ENCODE assay signal across 8 cellular contexts in the genomic region with DNA sequence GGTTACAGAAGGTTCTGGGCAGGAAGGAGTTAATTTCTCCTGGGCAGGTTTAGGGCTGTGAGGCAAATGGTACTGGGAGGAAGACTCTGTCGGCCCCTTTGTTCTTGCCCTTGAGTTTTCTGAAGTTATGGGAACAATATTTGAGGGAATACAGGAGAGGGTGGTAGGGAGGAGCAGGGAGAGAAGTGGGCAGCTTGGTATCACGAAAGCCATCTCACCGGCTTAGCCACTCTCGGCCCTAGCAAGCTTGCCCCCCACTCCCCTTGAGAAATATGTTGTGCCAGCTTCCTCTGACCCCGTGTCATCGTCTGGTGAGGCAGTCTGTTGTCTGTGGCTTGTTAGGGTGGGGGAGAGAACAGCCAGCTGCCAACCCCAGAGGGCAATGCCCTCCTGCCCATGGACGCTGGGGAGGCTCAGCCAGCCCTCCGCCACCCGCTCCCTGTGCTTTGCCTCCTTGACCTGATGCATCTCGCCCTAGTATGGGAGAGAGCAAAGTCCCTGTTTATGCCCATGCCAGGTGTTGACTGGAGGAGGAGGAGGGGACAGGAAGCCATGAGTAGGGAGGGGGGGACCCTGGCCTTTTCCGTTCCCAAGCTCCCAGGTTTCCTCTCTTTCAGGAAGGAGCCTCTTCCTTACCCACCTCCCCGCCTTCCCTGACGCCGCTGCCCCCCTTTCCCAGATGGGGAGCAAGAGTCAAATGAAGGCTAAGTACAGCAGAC. TPM values are rescaled to one million over a fixed set of nuclear protein-coding genes. Genes with fewer than 3 reads are reported as not detected.
A peak's percentile ranks its signal among the peaks of the same experiment; 100 is the strongest.
DNase-seq lines count a peak whose midpoint lies in the region; ATAC-seq and TF ChIP-seq lines count a peak whose summit lies in the region.

No MANE protein-coding gene starts in this region.

- H3K79me1 ChIP-seq in neuronal stem cell (ENCODE audit: low read depth, low read length), result no peaks in the 10 kb centered on the region

- H2AK5ac ChIP-seq in neuronal stem cell (ENCODE audit: low read depth, low read length), result peak overlapping the region; percentile 95

- no peak overlapping the region for H2AFZ ChIP-seq in neuronal stem cell (ENCODE audit: low read length)

- no peak overlapping the region for H3K4me2 ChIP-seq in neuronal stem cell (ENCODE audit: insufficient read depth, low read length, poor library complexity, severe bottlenecking)

- no peak for ATAC-seq in HG02970 (IDR thresholded peaks at IDR 0.05; ENCODE audit: low FRiP score, unreplicated experiment)

- H2BK120ac ChIP-seq in neuronal stem cell (ENCODE audit: low read depth, low read length), result no peak overlapping the region

- H3K36me3 ChIP-seq in Peyer's patch, result peaks cover 0 to 27% (median 0%) of the 10 kb centered on the region in 3 donors
- peaks cover 0 to 2% of the 10 kb centered on the region in 2 donors for H3K36me3 ChIP-seq in neuronal stem cell (replicated peaks in 1 of 2; ENCODE audit: control insufficient read depth in 2 of 2, insufficient read depth in 2 of 2, low read length in 2 of 2)

- H3K23ac ChIP-seq in neuronal stem cell (ENCODE audit: low read depth, low read length, poor library complexity), result peak overlapping the region; percentile 12

- H2BK12ac ChIP-seq in neuronal stem cell (ENCODE audit: low read length), result no peak overlapping the region

- TF ChIP-seq POLR2A in Peyer's patch (IDR thresholded peaks at IDR 0.05), result peak; percentile 96

- H3K27ac ChIP-seq in Peyer's patch (peak overlapping the region; percentile 14 to 98 (median 92)), neuronal stem cell (replicated peaks; ENCODE audit: low read length) (no peak overlapping the region)

- no peaks in the 10 kb centered on the region for H3K9me3 ChIP-seq in Peyer's patch
- peaks cover 0 to 2% of the 10 kb centered on the region in 2 donors for H3K9me3 ChIP-seq in neuronal stem cell (replicated peaks in 1 of 2; ENCODE audit: control insufficient read depth in 2 of 2, insufficient read depth in 1 of 2, low read depth in 1 of 2, low read length in 2 of 2)

- TF ChIP-seq CTCF in Peyer's patch (IDR thresholded peaks at IDR 0.05) (no peak), fibroblast of pulmonary artery (IDR thresholded peaks at IDR 0.05; ENCODE audit: low read length, missing control alignments) (no peak)

- H3K14ac ChIP-seq in neuronal stem cell (ENCODE audit: low read length), result no peak overlapping the region

- peak overlapping the region; percentile 87 for H3K18ac ChIP-seq in neuronal stem cell (ENCODE audit: low read length)

- H4K8ac ChIP-seq in neuronal stem cell (ENCODE audit: low read depth, low read length), result no peak overlapping the region

- H2BK15ac ChIP-seq in neuronal stem cell (ENCODE audit: low read length), result no peak overlapping the region

- H3K27me3 ChIP-seq in Peyer's patch (no peaks in the 10 kb centered on the region), neuronal stem cell (ENCODE audit: control insufficient read depth in 3 of 3, insufficient read depth in 3 of 3, low read depth in 1 of 3, low read length in 3 of 3) (peaks cover 10 to 62% (median 61%) of the 10 kb centered on the region in 3 experiments)

- peaks cover 7 to 31% (median 17%) of the 10 kb centered on the region in 4 donors for H3K4me1 ChIP-seq in Peyer's patch
- H3K4me1 ChIP-seq in neuronal stem cell (ENCODE audit: control insufficient read depth in 2 of 2, insufficient read depth in 1 of 2, low read depth in 1 of 2, low read length in 2 of 2), result peaks cover 36 to 48% of the 10 kb centered on the region in 2 donors

- H3K4me3 ChIP-seq in Peyer's patch, result peak overlapping the region in 3 of 4 donors; percentile 51 to 69 (median 63)
- peak overlapping the region; percentile 77 for H3K4me3 ChIP-seq in fibroblast of pulmonary artery (replicated peaks; ENCODE audit: low read depth, low read length)
- no peak overlapping the region for H3K4me3 ChIP-seq in neuronal stem cell (ENCODE audit: low read length in 2 of 2)

- peak; percentile 26 for DNase-seq in DMS 273 treated with DMSO at 0.1 percent for 48 hours (lab: John Stamatoyannopoulos, UW)
- DNase-seq in Peyer's patch, result peak in 2 of 3 donors; percentile 89 to 92
- DNase-seq in fibroblast of pulmonary artery (ENCODE audit: low read depth), result peak; percentile 28
- no peak for DNase-seq in neuronal stem cell (ENCODE audit: low spot score)
- no peak for DNase-seq in ecto neural progenitor cell (ENCODE audit: low spot score)
- DNase-seq in NOMO-1 (lab: John Stamatoyannopoulos, UW; ENCODE audit: unreplicated experiment in 2 of 2), result no peak
- no peak for DNase-seq in NCI-H446 treated with DMSO at 0.1 percent for 48 hours (lab: John Stamatoyannopoulos, UW)

- no peak overlapping the region for H3K4ac ChIP-seq in neuronal stem cell (ENCODE audit: low read length)

- no peak overlapping the region for H2BK5ac ChIP-seq in neuronal stem cell (ENCODE audit: low read length)

- no CpG with 5 or more reads among the region's 14 CpGs for WGBS in neuronal stem cell (ENCODE audit: extremely low coverage in 2 of 2, insufficient read length in 2 of 2, insufficient replicate concordance in 1 of 2), 2 donors

- no peak overlapping the region for H3K9ac ChIP-seq in neuronal stem cell (ENCODE audit: low read depth, low read length, poor library complexity)

- H4K91ac ChIP-seq in neuronal stem cell (ENCODE audit: low read depth, low read length, poor library complexity), result no peak overlapping the region

RNA-seq across cellular contexts. Expression of gene EFNA1, which starts 1.2 kb away (rescaled TPM):
- total RNA-seq in Peyer's patch, result 100 to 1,000 TPM in 3 of 4 donors, 10 to 100 TPM in 1; 13.2 to 166 (median 145) TPM
- polyA plus RNA-seq in neuronal stem cell (2013, experiment 1 of 2), result 3.6 TPM
- 4.3 TPM for polyA plus RNA-seq in neuronal stem cell (2013, experiment 2 of 2)

RNA-seq across cellular contexts. Expression of gene SLC50A1, which starts 6.7 kb away (rescaled TPM):
- total RNA-seq in Peyer's patch, result 10 to 100 TPM; 42.5 to 83.3 (median 46.7) TPM
- 37.1 TPM for polyA plus RNA-seq in neuronal stem cell (2013, experiment 1 of 2)
- 36.6 TPM for polyA plus RNA-seq in neuronal stem cell (2013, experiment 2 of 2)

RNA-seq across cellular contexts. Expression of gene DPM3, which starts 11.4 kb away (rescaled TPM):
- 10 to 100 TPM; 33.5 to 89.2 (median 65.0) TPM for total RNA-seq in Peyer's patch
- polyA plus RNA-seq in neuronal stem cell (2013, experiment 1 of 2), result 309 TPM
- 297 TPM for polyA plus RNA-seq in neuronal stem cell (2013, experiment 2 of 2)

RNA-seq across cellular contexts. Expression of gene KRTCAP2, which starts 44.2 kb away (rescaled TPM):
- total RNA-seq in Peyer's patch, result 100 to 1,000 TPM; 111 to 137 (median 117) TPM
- 210 TPM for polyA plus RNA-seq in neuronal stem cell (2013, experiment 1 of 2)
- polyA plus RNA-seq in neuronal stem cell (2013, experiment 2 of 2), result 197 TPM

RNA-seq across cellular contexts. Expression of gene TRIM46, which starts 44.7 kb away (rescaled TPM):
- not detected for total RNA-seq in Peyer's patch
- polyA plus RNA-seq in neuronal stem cell (2013, experiment 1 of 2), result 7.5 TPM
- 7.4 TPM for polyA plus RNA-seq in neuronal stem cell (2013, experiment 2 of 2)

Comparison
In these comparisons a context has a peak if more than half of its experiments do, and no peak if none do; other contexts are left out.
1. DNase-seq: peak in DMS 273 treated with DMSO at 0.1 percent for 48 hours (single experiment), Peyer's patch (2 of 3) and fibroblast of pulmonary artery (single experiment); none in neuronal stem cell (single experiment), ecto neural progenitor cell (single experiment), NOMO-1 (0 of 2) and NCI-H446 treated with DMSO at 0.1 percent for 48 hours (single experiment).
2. H3K4me3 ChIP-seq: peak in Peyer's patch (3 of 4) and fibroblast of pulmonary artery (single experiment); none in neuronal stem cell (0 of 2).